ENCODE assay signal across 17 cellular contexts in the genomic region with DNA sequence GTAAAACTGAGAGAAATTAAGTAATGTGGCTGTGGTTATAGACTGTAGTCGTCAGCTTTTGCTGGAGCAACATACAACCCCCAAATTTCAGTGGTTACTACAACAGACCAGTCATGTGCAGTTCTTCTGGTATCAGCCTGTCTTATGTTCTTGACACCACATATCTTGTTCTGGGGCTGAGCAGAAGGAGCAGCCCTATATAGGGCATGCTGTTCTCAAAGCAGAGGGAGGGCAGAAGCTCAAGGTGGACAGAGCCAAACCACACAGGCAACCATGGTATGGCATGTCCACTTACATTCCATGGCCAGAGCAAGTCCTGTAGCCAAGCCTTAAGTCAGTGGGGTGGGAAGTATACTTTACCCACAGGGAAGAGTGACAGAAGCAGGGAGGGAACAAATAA. TPM values are rescaled to one million over a fixed set of nuclear protein-coding genes. Genes with fewer than 3 reads are reported as not detected.
DNase-seq lines count a peak whose midpoint lies in the region; ATAC-seq, FAIRE-seq and TF ChIP-seq lines count a peak whose summit lies in the region.
"Had no signal": no experiment of that assay in that cellular context is flagged by ENCODE, and none has a peak within 500 bp of the region (broad histone marks: within the 10 kb centered on the region; RNA-seq: fewer than 3 reads in every experiment).

No MANE protein-coding gene starts in this region.

- H3K4me1 ChIP-seq in HepG2 (ENCODE audit: insufficient read depth, low read length): peaks cover 28% of the 10 kb centered on the region

- H3K79me2 ChIP-seq in HepG2 (ENCODE audit: insufficient read depth, low read length): peaks cover 45% of the 10 kb centered on the region

- 100% methylated on average over 1 of the region's 1 CpG for WGBS in HepG2 (ENCODE audit: low lambda C conversion rate)

- no peak overlapping the region for H3K27ac ChIP-seq in HepG2 (ENCODE audit: extremely low read length, insufficient read depth, low read length)
- H3K27ac ChIP-seq: ovary, vagina, WERI-Rb-1 had no signal

- DNase-seq in Right ventricle myocardium inferior (ENCODE audit: missing footprints) (no peak), cardiac septum (ENCODE audit: low spot score) (no peak), choroid plexus epithelial cell (ENCODE audit: low read depth) (peak; percentile 59), HepG2 (ENCODE audit: low spot score) (no peak), urothelium cell line (ENCODE audit: low spot score) (no peak), pons (ENCODE audit: low spot score) (no peak), NOMO-1 (lab: John Stamatoyannopoulos, UW; ENCODE audit: unreplicated experiment in 2 of 2) (no peak), NCI-H1105 treated with DMSO at 0.1 percent for 48 hours (lab: John Stamatoyannopoulos, UW) (no peak)
- DNase-seq: COR-L47; NCI-H1436 treated with DMSO at 0.1 percent for 48 hours; ovary; stimulated activated naive CD8-positive, alpha-beta T cell treated with anti-CD3 and anti-CD28 coated beads, Interleukin-15, Interleukin-2, amounts not matched to agents 100 U/mL and 50 U/mL, for 24 hours; WERI-Rb-1 had no signal

- H3K27me3 ChIP-seq in HepG2 (ENCODE audit: control insufficient read depth in 1 of 2, insufficient read depth in 2 of 2, low read length in 2 of 2): no peaks in the 10 kb centered on the region
- H3K27me3 ChIP-seq: ovary, vagina had no signal

- no peak overlapping the region for H3K9ac ChIP-seq in HepG2 (ENCODE audit: insufficient read depth, low read depth, low read length)

- CTCF ChIA-PET in HepG2 (lab: Yijun Ruan, JAX; ENCODE audit: low intra/inter-chr PET ratio, low total read pairs): no interaction called here

- TF ChIP-seq EP300 in HepG2 (IDR thresholded peaks at IDR 0.05; ENCODE audit: low read depth in 2 of 2, low read length in 2 of 2): no peak
- no peak for TF ChIP-seq EP300 in HepG2 (CRISPR knock-in tag; IDR thresholded peaks at IDR 0.05; ENCODE audit: borderline replicate concordance)

- H2AFZ ChIP-seq in HepG2 (ENCODE audit: low read length): no peak overlapping the region

- no peak for TF ChIP-seq RAD21 in HepG2 (CRISPR knock-in tag; IDR thresholded peaks at IDR 0.05)

- intact Hi-C loops in Right ventricle myocardium inferior (cut with DNase I) (no loop called here), cardiac septum (cut with DNase I) (no loop called here), HepG2 (cut with micrococcal nuclease; ENCODE audit: unreplicated experiment) (no loop called here)

- POLR2A ChIA-PET in HepG2 (lab: Yijun Ruan, JAX): no interaction called here

- H3K9me3 ChIP-seq in HepG2 (ENCODE audit: low read length): no peaks in the 10 kb centered on the region
- H3K9me3 ChIP-seq: ovary, vagina had no signal

- H4K20me1 ChIP-seq in HepG2 (ENCODE audit: insufficient read depth, low read length): peaks cover 14% of the 10 kb centered on the region

- TF ChIP-seq CTCF in choroid plexus epithelial cell (conservative IDR thresholded peaks at IDR 0.05; ENCODE audit: low read depth, low read length) (no peak), HepG2 (CRISPR knock-in tag; IDR thresholded peaks at IDR 0.05) (no peak)

- FAIRE-seq in HepG2 (lab: Jason Lieb, UNC) (no peak), urothelium cell line (lab: Jason Lieb, UNC) (peak; percentile 40)
- FAIRE-seq: bronchial epithelial cell, frontal cortex, GM12892 had no signal

- in situ Hi-C loops in HepG2 (cut with HindIII; ENCODE audit: extremely low pct_ligation_motif_present, low pct_unique_long_range_greater_than_20kb): no loop called here

- peak; percentile 90 for ATAC-seq in Right ventricle myocardium inferior
- ATAC-seq in HepG2: peak; percentile 67
- ATAC-seq: stimulated activated naive CD8-positive, alpha-beta T cell treated with anti-CD3 and anti-CD28 coated beads, Interleukin-15, Interleukin-2, amounts not matched to agents 100 U/mL and 50 U/mL, for 24 hours had no signal

- no TSS peak for BruUV-seq in HepG2 (replicated peaks; lab: Mats Ljungman, UMichigan)

- TF ChIP-seq POLR2A in HepG2 (IDR thresholded peaks at IDR 0.05; ENCODE audit: insufficient read depth in 1 of 2, low read depth in 2 of 2, low read length in 2 of 2): no peak; a peak in 1 of 4 replicates

- H3K4me2 ChIP-seq in HepG2 (ENCODE audit: low read depth, low read length): no peak overlapping the region

- peaks cover 15 to 78% of the 10 kb centered on the region in 2 experiments for H3K36me3 ChIP-seq in HepG2 (replicated peaks in 1 of 2; ENCODE audit: control insufficient read depth in 1 of 2, insufficient read depth in 2 of 2, low read length in 2 of 2)
- H3K36me3 ChIP-seq: ovary had no signal

- no peak overlapping the region for H3K4me3 ChIP-seq in choroid plexus epithelial cell (ENCODE audit: low read depth, low read length)
- H3K4me3 ChIP-seq in HepG2 (replicated peaks in 1 of 3; ENCODE audit: insufficient read depth in 1 of 3, low read depth in 2 of 3, low read length in 3 of 3): no peak overlapping the region
- H3K4me3 ChIP-seq: ovary, vagina had no signal

TF ChIP-seq in HepG2, 621 proteins besides CTCF, POLR2A, EP300 and RAD21:
- 0 out of 2 replicates have a peak, but pooled peaks have one; percentile 63 for TF ChIP-seq ZC3H4 (CRISPR knock-in tag; IDR thresholded peaks at IDR 0.05; ENCODE audit: borderline replicate concordance)
- no peak for TF ChIP-seq SPEN (CRISPR knock-in tag; IDR thresholded peaks at IDR 0.05; ENCODE audit: low read depth)
- TF ChIP-seq PAF1 (CRISPR knock-in tag; IDR thresholded peaks at IDR 0.05): 0 out of 2 replicates have a peak, but pooled peaks have one; percentile 43
- TF ChIP-seq POLR2G (IDR thresholded peaks at IDR 0.05; ENCODE audit: low read depth, low read length): peak; percentile 33; the same call in 1 of the 2 replicates
- no peak for TF ChIP-seq JUNB (CRISPR knock-in tag; IDR thresholded peaks at IDR 0.05; ENCODE audit: borderline replicate concordance)
- TF ChIP-seq HMG20B (CRISPR knock-in tag; conservative IDR thresholded peaks at IDR 0.05): no peak
TF ChIP-seq in HepG2: peak in this region for 3.

RNA-seq across cellular contexts. Expression of a gene that starts 7.7 kb away (rescaled TPM):
- total RNA-seq in Right ventricle myocardium inferior: 584 TPM
- total RNA-seq in cardiac septum: 967 TPM
- total RNA-seq in HepG2 (2016; rRNA removed; fragmentation: Illumina TruSeq; extraction: Trizol): 266 and 335 TPM in 2 replicates
- total RNA-seq in HepG2 (2016; cell fraction: cytosol; rRNA removed; fragmentation: Illumina TruSeq; extraction: Trizol; ENCODE audit: low read depth): 24.5 and 25.0 TPM in 2 replicates
- total RNA-seq in HepG2 (2016; cell fraction: insoluble cytoplasmic fraction; rRNA removed; fragmentation: Illumina TruSeq; extraction: Trizol): 274 and 331 TPM in 2 replicates
- 50.4 and 51.0 TPM in 2 replicates for total RNA-seq in HepG2 (2016; cell fraction: membrane; rRNA removed; fragmentation: Illumina TruSeq; extraction: Trizol)
- total RNA-seq in HepG2 (2016; cell fraction: nucleus; rRNA removed; fragmentation: Illumina TruSeq; extraction: Trizol): 144 and 151 TPM in 2 replicates
- 250 and 265 TPM in 2 replicates for polyA plus RNA-seq in HepG2 (2011; rRNA removed)
- polyA plus RNA-seq in HepG2 (2011; cell fraction: cytosol; rRNA removed): 227 and 241 TPM in 2 replicates
- polyA plus RNA-seq in HepG2 (2011; cell fraction: nucleus; rRNA removed): 192 and 209 TPM in 2 replicates
- polyA plus RNA-seq in HepG2 (2012): 200 and 223 TPM in 2 replicates
- polyA plus RNA-seq in HepG2 (2016; cell fraction: cytosol; fragmentation: Illumina TruSeq; extraction: Trizol; ENCODE audit: low read depth): 19.1 and 23.5 TPM in 2 replicates
- 302 and 333 TPM in 2 replicates for polyA plus RNA-seq in HepG2 (2016; cell fraction: insoluble cytoplasmic fraction; fragmentation: Illumina TruSeq; extraction: Trizol; ENCODE audit: low read depth)
- 32.1 and 33.4 TPM in 2 replicates for polyA plus RNA-seq in HepG2 (2016; cell fraction: membrane; fragmentation: Illumina TruSeq; extraction: Trizol; ENCODE audit: low read depth)
- 152 and 173 TPM in 2 replicates for polyA plus RNA-seq in HepG2 (2016; cell fraction: nucleus; fragmentation: Illumina TruSeq; extraction: Trizol; ENCODE audit: insufficient read depth, low read depth)
- polyA minus RNA-seq in HepG2 (2011; rRNA and poly(A)+ RNA removed; ENCODE audit: low replicate concordance): 250 and 886 TPM in 2 replicates
- 449 and 493 TPM in 2 replicates for polyA minus RNA-seq in HepG2 (2011; cell fraction: cytosol; rRNA and poly(A)+ RNA removed)
- 609 and 625 TPM in 2 replicates for polyA minus RNA-seq in HepG2 (2011; cell fraction: nucleus; rRNA and poly(A)+ RNA removed)
